ENCODE assay signal across 1 cellular context in genomic region chr17:75273968-75274708, GRCh38.
TF ChIP-seq lines count a peak whose summit lies in the region.

No MANE protein-coding gene starts in this region.

TF ChIP-seq in HEK293, 187 proteins besides CTCF, POLR2A, EP300 and RAD21 (continued from another document):
- TF ChIP-seq ZBTB6 (tag by site-specific recombination; IDR thresholded peaks at IDR 0.05) (no peak), ZNF24 (tag by site-specific recombination; IDR thresholded peaks at IDR 0.05) (peak; percentile 50; the same call in 1 of the 2 replicates), ZBTB10 (tag by site-specific recombination; IDR thresholded peaks at IDR 0.05) (peak; percentile 55; the same call in 1 of the 2 replicates), ZNF214 (tag by site-specific recombination; IDR thresholded peaks at IDR 0.05; ENCODE audit: borderline replicate concordance) (no peak), ZNF513 (tag by site-specific recombination; IDR thresholded peaks at IDR 0.05) (no peak), ZBTB48 (tag by site-specific recombination; IDR thresholded peaks at IDR 0.05) (peak; percentile 64; the same call in 1 of the 2 replicates), KLF16 (tag by site-specific recombination; IDR thresholded peaks at IDR 0.05) (peak; percentile 53), PRDM1 (tag by site-specific recombination; IDR thresholded peaks at IDR 0.05) (no peak; the same call in 1 of the 2 replicates), ZBTB17 (tag by site-specific recombination; IDR thresholded peaks at IDR 0.05) (peak; percentile 85), KLF8 (tag by site-specific recombination; IDR thresholded peaks at IDR 0.05) (peak; percentile 58; the same call in 1 of the 2 replicates), KLF10 (tag by site-specific recombination; IDR thresholded peaks at IDR 0.05) (no peak), ZNF629 (tag by site-specific recombination; IDR thresholded peaks at IDR 0.05) (peak; percentile 90), KLF1 (tag by site-specific recombination; IDR thresholded peaks at IDR 0.05) (peak; percentile 42; the same call in 1 of the 2 replicates), IKZF3 (tag by site-specific recombination; IDR thresholded peaks at IDR 0.05) (peak; percentile 23; the same call in 1 of the 2 replicates), ZNF280D (tag by site-specific recombination; IDR thresholded peaks at IDR 0.05) (0 out of 2 replicates have a peak, but pooled peaks have one; percentile 63), WT1 (tag by site-specific recombination; IDR thresholded peaks at IDR 0.05) (peak; percentile 43; the same call in 1 of the 2 replicates), ZNF292 (tag by site-specific recombination; IDR thresholded peaks at IDR 0.05; ENCODE audit: borderline replicate concordance, low read depth) (no peak), ZFP69B (tag by site-specific recombination; IDR thresholded peaks at IDR 0.05) (peak; percentile 35; the same call in 1 of the 2 replicates), ZNF394 (tag by site-specific recombination; IDR thresholded peaks at IDR 0.05; ENCODE audit: borderline replicate concordance) (0 out of 2 replicates have a peak, but pooled peaks have one; percentile 32), SP7 (tag by site-specific recombination; IDR thresholded peaks at IDR 0.05) (peak; percentile 71), ZNF398 (tag by site-specific recombination; IDR thresholded peaks at IDR 0.05) (peak; percentile 57), HIC1 (tag by site-specific recombination; IDR thresholded peaks at IDR 0.05) (0 out of 2 replicates have a peak, but pooled peaks have one; percentile 30), ZEB2 (tag by site-specific recombination; IDR thresholded peaks at IDR 0.05) (0 out of 2 replicates have a peak, but pooled peaks have one; percentile 21), ZNF785 (tag by site-specific recombination; IDR thresholded peaks at IDR 0.05) (no peak), ZNF654 (tag by site-specific recombination; IDR thresholded peaks at IDR 0.05; ENCODE audit: low read depth) (no peak), ZIC2 (tag by site-specific recombination; IDR thresholded peaks at IDR 0.05) (no peak), MEIS1 (CRISPR knock-in tag; IDR thresholded peaks at IDR 0.05; ENCODE audit: borderline replicate concordance) (no peak), OSR2 (tag by site-specific recombination; IDR thresholded peaks at IDR 0.05) (no peak), GLIS2 (tag by site-specific recombination; IDR thresholded peaks at IDR 0.05) (peak; percentile 59; the same call in 1 of the 2 replicates), ATF2 (tag by site-specific recombination; IDR thresholded peaks at IDR 0.05; ENCODE audit: low read depth) (peak; percentile 90), ZNF132 (tag by site-specific recombination; IDR thresholded peaks at IDR 0.05; ENCODE audit: borderline replicate concordance) (no peak), ZNF354C (tag by site-specific recombination; IDR thresholded peaks at IDR 0.05; ENCODE audit: borderline replicate concordance, low read depth) (no peak), ZNF548 (tag by site-specific recombination; IDR thresholded peaks at IDR 0.05) (no peak)
